26 cellular contexts compared by ENCODE assay signal in the genomic region with DNA sequence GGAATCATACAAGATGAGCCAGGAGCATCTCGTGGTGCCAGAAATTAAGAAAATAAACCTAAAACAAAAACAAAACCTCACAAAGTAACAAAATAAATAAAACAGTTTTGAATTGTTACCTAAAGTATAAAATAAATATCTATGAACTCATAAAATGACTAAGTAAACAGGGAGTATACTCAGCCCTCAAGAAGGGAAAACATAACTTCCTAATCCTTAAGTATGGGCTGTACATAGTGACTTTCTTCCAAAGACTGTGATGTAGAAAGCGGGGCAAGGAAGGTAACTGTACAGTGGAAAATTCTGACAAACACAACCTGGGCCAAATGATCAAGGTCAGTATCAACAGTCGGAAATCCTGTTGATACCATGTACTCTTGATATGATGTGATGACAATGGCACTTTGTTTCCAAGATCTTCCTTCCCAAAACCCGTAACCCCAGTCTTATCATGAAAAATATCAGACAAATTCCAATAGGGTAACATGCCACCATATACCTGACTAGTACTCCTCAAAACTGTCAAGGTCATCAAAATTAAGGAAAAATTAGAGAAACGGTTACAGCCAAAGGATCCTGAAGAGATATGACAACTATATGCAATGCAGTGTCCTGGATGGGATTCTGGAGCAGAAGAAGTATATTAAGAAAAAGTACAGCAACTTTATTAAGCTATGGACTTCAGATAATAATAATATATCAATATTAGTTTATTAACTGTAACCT.
"Had no signal": no experiment of that assay in that cellular context is flagged by ENCODE, and none has a peak within 500 bp of the region (broad histone marks: within the 10 kb centered on the region; RNA-seq: fewer than 3 reads in every experiment).

No MANE protein-coding gene starts in this region.

- H3K27me3 ChIP-seq: left lung, pancreas, stomach, testis, thyroid gland, transverse colon, upper lobe of left lung had no signal

- DNase-seq: hippocampal formation; immature natural killer cell; kidney; left colon; left lung; midbrain; mucosa of descending colon; naive thymus-derived CD4-positive, alpha-beta T cell; pancreas; posterior cingulate gyrus; retina; right cardiac atrium; stimulated activated CD4-positive, alpha-beta T cell treated with anti-CD3 and anti-CD28 coated beads, Interleukin-4, amount 100 ng/mL, for 24 hours; stimulated activated naive CD4-positive, alpha-beta T cell; stomach; testis; thyroid gland; transverse colon; upper lobe of left lung had no signal

- H3K4me1 ChIP-seq: left lung, pancreas, prostate gland, stomach, testis, thyroid gland, transverse colon, upper lobe of left lung had no signal

- H3K36me3 ChIP-seq: left lung, pancreas, prostate gland, stomach, thyroid gland, transverse colon, upper lobe of left lung had no signal

- H3K4me3 ChIP-seq: left lung, lung, mucosa of descending colon, pancreas, prostate gland, skin epidermis, stomach, testis, thyroid gland, transverse colon, upper lobe of left lung had no signal

- FAIRE-seq: pancreas, urothelium cell line had no signal

- H3K9me3 ChIP-seq: mucosa of descending colon, pancreas, prostate gland, testis, thyroid gland, transverse colon, upper lobe of left lung had no signal

- ATAC-seq: left colon; left lung; mucosa of descending colon; naive thymus-derived CD4-positive, alpha-beta T cell; natural killer cell treated with Interleukin-12 subunit alpha and Interleukin-12 subunit beta and Interleukin-15 and Interleukin-18, amount 100 ng/mL, for 72 hours; pancreas; sciatic nerve; stimulated activated effector memory CD8-positive, alpha-beta T cell treated with anti-CD3 and anti-CD28 coated beads, Interleukin-12 subunit alpha, Interleukin-12 subunit beta, amount 100 ng/mL, for 72 hours had no signal

- H3K27ac ChIP-seq: left lung, pancreas, prostate gland, skin epidermis, stomach, testis, thyroid gland, transverse colon, upper lobe of left lung had no signal
